Comparison of ENCODE assay signal across 10 cellular contexts in the genomic region with DNA sequence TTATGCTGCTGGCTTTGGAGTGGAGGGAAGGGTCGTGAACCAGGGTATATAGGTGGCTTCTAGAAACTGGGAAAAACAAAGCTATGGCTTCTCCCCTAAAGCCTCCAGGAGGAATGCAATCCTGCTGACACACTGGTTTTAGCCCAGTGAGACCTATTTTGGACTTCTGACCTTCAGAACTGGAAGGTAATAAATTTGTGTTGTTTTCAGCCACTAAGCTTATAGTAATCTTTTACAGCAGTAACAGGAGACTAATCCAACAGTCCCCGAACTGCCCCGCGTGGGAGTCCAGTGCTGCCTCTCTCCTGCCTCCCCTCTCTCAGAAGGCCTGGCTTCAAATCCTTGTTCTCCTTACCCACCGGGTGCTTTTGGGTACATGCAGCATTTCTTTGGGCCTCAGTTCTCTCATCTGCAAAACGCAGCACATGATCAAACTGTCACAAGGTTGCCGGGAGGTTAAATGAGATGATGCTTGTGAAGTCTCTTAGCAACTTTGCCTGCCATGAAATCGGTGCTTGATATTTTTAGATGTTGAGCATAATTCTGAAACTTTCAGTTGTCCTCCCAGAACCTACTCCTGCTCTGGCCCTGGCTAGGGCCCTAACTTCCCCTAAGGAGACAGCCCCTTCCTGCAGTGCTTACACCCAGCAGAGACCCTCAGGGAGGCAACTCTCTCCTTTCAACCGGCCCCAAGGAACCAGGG.
DNase-seq lines count a peak whose midpoint lies in the region; ATAC-seq, FAIRE-seq and TF ChIP-seq lines count a peak whose summit lies in the region.
"Had no signal": no experiment of that assay in that cellular context is flagged by ENCODE, and none has a peak within 500 bp of the region (broad histone marks: within the 10 kb centered on the region; RNA-seq: fewer than 3 reads in every experiment).

No MANE protein-coding gene starts in this region.

- H3K4me3 ChIP-seq in kidney (ENCODE audit: low read length in 2 of 2) (peak overlapping the region in 1 of 2 donors; percentile 3), heart right ventricle (no peak overlapping the region)

- H3K9ac ChIP-seq in kidney (ENCODE audit: low read length in 2 of 2) = peak overlapping the region in 1 of 2 donors; percentile 5

- H3K9me3 ChIP-seq in kidney (ENCODE audit: control insufficient read depth in 1 of 2, low read length in 2 of 2) (no peaks in the 10 kb centered on the region), heart right ventricle (no peaks in the 10 kb centered on the region)

- TF ChIP-seq CTCF in kidney (IDR thresholded peaks at IDR 0.05; ENCODE audit: borderline replicate concordance, extremely low read depth, insufficient read depth) (no peak), heart right ventricle (IDR thresholded peaks at IDR 0.05) (no peak)

- H3K4me1 ChIP-seq in kidney (ENCODE audit: control insufficient read depth in 1 of 2, insufficient read depth in 1 of 2, low read depth in 1 of 2, low read length in 2 of 2) (peaks cover 16 to 34% of the 10 kb centered on the region in 2 donors), heart right ventricle (peaks cover 0 to 20% (median 0%) of the 10 kb centered on the region in 9 donors)

- intact Hi-C loops in kidney (cut with DNase I) (no loop called here), heart right ventricle (cut with DNase I) (no loop called here)

- H3K27me3 ChIP-seq in heart right ventricle = no peaks in the 10 kb centered on the region

- no peak for TF ChIP-seq POLR2A in GM12892 (IDR thresholded peaks at IDR 0.05; ENCODE audit: low read depth, low read length)

- 87% methylated on average over 9 of the region's 9 CpGs for WGBS in heart right ventricle, 2 donors

- FAIRE-seq in GM12892 (lab: Jason Lieb, UNC) (peak; percentile 92), kidney (lab: Jason Lieb, UNC) (no peak)

- peak; percentile 48 for ATAC-seq in GM21529 (IDR thresholded peaks at IDR 0.05; ENCODE audit: unreplicated experiment)
- ATAC-seq in HG03432 (IDR thresholded peaks at IDR 0.05; ENCODE audit: unreplicated experiment) = peak; percentile 46
- ATAC-seq in heart right ventricle = no peak

- H3K27ac ChIP-seq in kidney (ENCODE audit: low read depth in 2 of 2, low read length in 2 of 2) = peak overlapping the region; percentile 15 to 39
- H3K27ac ChIP-seq in heart right ventricle = no peak overlapping the region
- H3K27ac ChIP-seq: C4-2B had no signal

- no peaks in the 10 kb centered on the region for H3K36me3 ChIP-seq in kidney (ENCODE audit: control insufficient read depth in 1 of 2, insufficient read depth in 2 of 2, low read length in 2 of 2)
- no peaks in the 10 kb centered on the region for H3K36me3 ChIP-seq in heart right ventricle

- DNase-seq in GM12892 (ENCODE audit: insufficient read length) (no peak), kidney (no peak), glomerular visceral epithelial cell (ENCODE audit: extremely low spot score) (no peak), heart right ventricle (no peak), SK-N-DZ (ENCODE audit: low spot score) (no peak), medulla oblongata (ENCODE audit: extremely low spot score) (no peak)
- DNase-seq: activated effector memory CD4-positive, alpha-beta T cell treated with Interleukin-2 at 50 U/mL for 16 hours had no signal

Comparison
In these comparisons a context has a peak if more than half of its experiments do, and no peak if none do; other contexts are left out.
1. ATAC-seq: peak in GM21529 (single experiment) and HG03432 (single experiment); none in heart right ventricle (0 of 8).
2. H3K27ac ChIP-seq: peak in kidney (2 of 2); none in heart right ventricle (0 of 10).